ENCODE assay signal across 12 cellular contexts in genomic region chr6:75273009-75273408, GRCh38. TPM values are rescaled to one million over a fixed set of nuclear protein-coding genes. Genes with fewer than 3 reads are reported as not detected.
DNase-seq lines count a peak whose midpoint lies in the region; ATAC-seq, FAIRE-seq and TF ChIP-seq lines count a peak whose summit lies in the region.
"Had no signal": no experiment of that assay in that cellular context is flagged by ENCODE, and none has a peak within 500 bp of the region (broad histone marks: within the 10 kb centered on the region; RNA-seq: fewer than 3 reads in every experiment).

No MANE protein-coding gene starts in this region.

- no peak overlapping the region for H3K4me3 ChIP-seq in psoas muscle

- H3K36me3 Mint-ChIP-seq in chondrocyte (ENCODE audit: low read depth), result peaks cover 14% of the 10 kb centered on the region

- H3K9me3 Mint-ChIP-seq in chondrocyte (ENCODE audit: low read depth), result peaks cover 8% of the 10 kb centered on the region

- no peaks in the 10 kb centered on the region for H3K27me3 Mint-ChIP-seq in chondrocyte (ENCODE audit: low read depth)

- TF ChIP-seq CTCF in chondrocyte (IDR thresholded peaks at IDR 0.05), result no peak
- no peak for TF ChIP-seq CTCF in psoas muscle (IDR thresholded peaks at IDR 0.05)

- peak overlapping the region; percentile 67 for H3K27ac Mint-ChIP-seq in chondrocyte (ENCODE audit: unreplicated experiment)

- ATAC-seq in psoas muscle (no peak), HG02870 (IDR thresholded peaks at IDR 0.05; ENCODE audit: unreplicated experiment) (no peak)

- peaks cover 50% of the 10 kb centered on the region for H3K4me1 Mint-ChIP-seq in chondrocyte (ENCODE audit: low read depth)

- WGBS in psoas muscle, 3 donors, result 76 to 88% (median 78%) methylated on average over 4 of the region's 4 CpGs

- peaks cover 51% of the 10 kb centered on the region for H3K4me1 ChIP-seq in psoas muscle

- no peak overlapping the region for H3K4me3 Mint-ChIP-seq in chondrocyte (ENCODE audit: unreplicated experiment)

- H3K27ac ChIP-seq in psoas muscle, result peak overlapping the region; percentile 26

- no peaks in the 10 kb centered on the region for H3K27me3 ChIP-seq in psoas muscle (ENCODE audit: insufficient read depth in 3 of 3, low read length in 2 of 3)

- FAIRE-seq in GM19239 (lab: Jason Lieb, UNC), result peak; percentile 54

- DNase-seq in GM19239 (ENCODE audit: insufficient read length, low spot score) (no peak), Kasumi-1 (lab: John Stamatoyannopoulos, UW) (peak; percentile 57 to 71), chondrocyte (ENCODE audit: low spot score) (no peak), psoas muscle (no peak), NCI-H187 treated with DMSO at 0.1 percent for 48 hours (lab: John Stamatoyannopoulos, UW) (no peak), NCI-H2107 treated with DMSO at 0.1 percent for 48 hours (lab: John Stamatoyannopoulos, UW; ENCODE audit: unreplicated experiment) (no peak), H4 (ENCODE audit: low spot score) (no peak)
- DNase-seq: activated gamma-delta T cell; DMS153; kidney glomerular epithelial cell; stimulated activated naive CD4-positive, alpha-beta T cell treated with Interleukin-2 at 50 U/mL for 16 hours had no signal

- intact Hi-C loops in psoas muscle (cut with DNase I), result no loop called here

- H3K9me3 ChIP-seq in psoas muscle, result no peaks in the 10 kb centered on the region

- peaks cover 3 to 11% of the 10 kb centered on the region in 2 donors for H3K36me3 ChIP-seq in psoas muscle (ENCODE audit: insufficient read depth in 1 of 2, low read depth in 1 of 2)

RNA-seq across cellular contexts. Expression of gene TMEM30A, which starts 11.6 kb away (rescaled TPM):
- total RNA-seq in chondrocyte, result 146 to 189 TPM (median 154 TPM) in 3 replicates
- total RNA-seq in psoas muscle, result 10 to 100 TPM; 30.9 to 52.6 (median 41.6) TPM
- 10 to 100 TPM; 18.7 to 46.1 (median 37.6) TPM for polyA plus RNA-seq in psoas muscle
- 132 and 152 TPM in 2 replicates for total RNA-seq in H4 (2014; rRNA removed; shearing (Covaris generic))

RNA-seq across cellular contexts. Expression of gene COX7A2, which starts 29.4 kb away (rescaled TPM):
- 302 to 311 TPM (median 303 TPM) in 3 replicates for total RNA-seq in chondrocyte
- total RNA-seq in psoas muscle, result 100 to 1,000 TPM; 224 to 466 (median 320) TPM
- polyA plus RNA-seq in psoas muscle, result 100 to 1,000 TPM; 324 to 404 (median 372) TPM
- total RNA-seq in H4 (2014; rRNA removed; shearing (Covaris generic)), result 526 and 652 TPM in 2 replicates

Comparison
In these comparisons a context has a peak if more than half of its experiments do, and no peak if none do; other contexts are left out.
1. DNase-seq: peak in Kasumi-1 (2 of 2); none in GM19239 (single experiment), chondrocyte (single experiment), psoas muscle (0 of 2), NCI-H187 treated with DMSO at 0.1 percent for 48 hours (single experiment), NCI-H2107 treated with DMSO at 0.1 percent for 48 hours (single experiment) and H4 (single experiment).